ENCODE assay signal across 11 cellular contexts in the genomic region with DNA sequence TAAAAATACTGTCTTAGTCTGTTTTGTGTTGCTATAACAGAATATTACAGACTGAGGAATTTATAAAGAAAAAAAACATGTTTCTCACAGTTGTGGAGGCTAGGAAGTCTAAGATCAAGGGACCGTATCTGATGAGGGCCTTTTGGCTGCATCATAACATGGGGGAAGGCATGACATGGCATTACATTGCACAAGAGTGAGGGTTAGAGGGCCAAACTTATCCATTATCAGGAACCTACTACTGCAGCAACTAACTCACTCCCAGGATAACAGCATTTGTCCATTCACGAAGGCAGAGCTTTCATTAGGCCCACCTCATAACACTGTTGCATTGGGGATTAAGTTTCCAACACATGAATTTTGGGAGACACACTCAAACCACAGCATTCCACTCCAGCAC. TPM values are rescaled to one million over a fixed set of nuclear protein-coding genes. Genes with fewer than 3 reads are reported as not detected.
"Had no signal": no experiment of that assay in that cellular context is flagged by ENCODE, and none has a peak within 500 bp of the region (broad histone marks: within the 10 kb centered on the region; RNA-seq: fewer than 3 reads in every experiment).

No MANE protein-coding gene starts in this region.

- H3K4me3 Mint-ChIP-seq: GM23338, H9, HFFc6 had no signal

- H3K36me3 ChIP-seq: HAP-1 had no signal

- H3K4me1 Mint-ChIP-seq: GM23338, H9 had no signal

- H3K4me2 ChIP-seq: GM23338 had no signal

- H3K27ac Mint-ChIP-seq: GM23338, HFFc6 had no signal

- H2AFZ ChIP-seq: GM23248, GM23338 had no signal

- FAIRE-seq: H1, H54 had no signal

- H3K27ac ChIP-seq: GM23248 had no signal

- H3K9me3 Mint-ChIP-seq: GM23338, HFFc6 had no signal

- H3K9me3 ChIP-seq: HAP-1 had no signal

- H3K9ac ChIP-seq: GM23248 had no signal

- DNase-seq: GM23248, GOT3, H7, H9, HCEC 1CT, HFFc6 had no signal

- ATAC-seq: GM23338, HCT116 had no signal

- H3K4me3 ChIP-seq: GM23248, GM23338, HAP-1 had no signal

- H3K4me1 ChIP-seq: HAP-1 had no signal

RNA-seq across cellular contexts. Expression of a gene that starts 30.3 kb away (rescaled TPM):
- total RNA-seq: GM23248 had no signal
- polyA plus RNA-seq: GM23248 had no signal
